10 cellular contexts compared by ENCODE assay signal in genomic region chr3:49787536-49787935, GRCh38. TPM values are rescaled to one million over a fixed set of nuclear protein-coding genes. Genes with fewer than 3 reads are reported as not detected.
DNase-seq lines count a peak whose midpoint lies in the region; ATAC-seq and TF ChIP-seq lines count a peak whose summit lies in the region.
"Had no signal": no experiment of that assay in that cellular context is flagged by ENCODE, and none has a peak within 500 bp of the region (broad histone marks: within the 10 kb centered on the region; RNA-seq: fewer than 3 reads in every experiment).

No MANE protein-coding gene starts in this region.

- H3K27ac Mint-ChIP-seq in activated B cell treated with CpG ODN at 0.5 μM for 24 hours: no peak overlapping the region

- H3K36me3 ChIP-seq in right lobe of liver: no peaks in the 10 kb centered on the region
- H3K36me3 ChIP-seq in stomach: peaks cover 0 to 19% (median 13%) of the 10 kb centered on the region in 4 donors

- no peak for TF ChIP-seq EP300 in stomach (IDR thresholded peaks at IDR 0.05)

- no peaks in the 10 kb centered on the region for H3K27me3 Mint-ChIP-seq in activated B cell treated with CpG ODN at 0.5 μM for 24 hours

- H3K4me1 Mint-ChIP-seq in activated B cell treated with CpG ODN at 0.5 μM for 24 hours: peaks cover 27% of the 10 kb centered on the region

- H3K4me3 ChIP-seq in right lobe of liver: no peak overlapping the region
- peak overlapping the region in 1 of 4 donors; percentile 98 for H3K4me3 ChIP-seq in stomach

- TF ChIP-seq CTCF in activated B cell treated with CpG ODN at 0.5 μM for 24 hours (IDR thresholded peaks at IDR 0.05): no peak
- TF ChIP-seq CTCF in right lobe of liver (IDR thresholded peaks at IDR 0.05): no peak
- TF ChIP-seq CTCF in stomach (IDR thresholded peaks at IDR 0.05): no peak

- peaks cover 14% of the 10 kb centered on the region for H3K36me3 Mint-ChIP-seq in activated B cell treated with CpG ODN at 0.5 μM for 24 hours (ENCODE audit: low read depth)

- no peaks in the 10 kb centered on the region for H3K9me3 Mint-ChIP-seq in activated B cell treated with CpG ODN at 0.5 μM for 24 hours

- intact Hi-C loops in activated B cell treated with CpG ODN at 0.5 μM for 24 hours (cut with micrococcal nuclease): loop anchor here (2.0 to 10.0 kb wide), 3 partner anchors 47 to 1231 kb away; partner anchors contain the start of gene PFKFB4
- intact Hi-C loops in right lobe of liver (cut with DNase I): no loop called here
- intact Hi-C loops in stomach (cut with DNase I; ENCODE audit: low total_unique reads): no loop called here

- H3K9me3 ChIP-seq in right lobe of liver: no peaks in the 10 kb centered on the region
- no peaks in the 10 kb centered on the region for H3K9me3 ChIP-seq in stomach

- DNase-seq in activated T-cell treated with anti-CD3 and anti-CD28 coated beads, Interleukin-2, amount 50 U/mL, for 1 hour: peak; percentile 15
- no peak for DNase-seq in activated T-cell treated with anti-CD3 and anti-CD28 coated beads for 4 hours
- DNase-seq in activated B cell treated with CpG ODN at 0.5 μM for 24 hours: no peak
- no peak for DNase-seq in right lobe of liver
- DNase-seq in stomach: no peak
- no peak for DNase-seq in AG20443 (ENCODE audit: low spot score)

- POLR2A ChIA-PET in activated B cell treated with CpG ODN at 0.5 μM for 24 hours (lab: Charles Lee): interaction anchor here (0.7 to 2.8 kb wide), 7 partner anchors 16 to 447 kb away, joined by 3 to 24 read pairs (median 8); partner anchors contain the start of genes GMPPB, INKA1 and USP4

- peak overlapping the region; percentile 91 for H3K4me3 Mint-ChIP-seq in activated B cell treated with CpG ODN at 0.5 μM for 24 hours

- TF ChIP-seq POLR2A in right lobe of liver (IDR thresholded peaks at IDR 0.05) (no peak), stomach (IDR thresholded peaks at IDR 0.05) (no peak)

- peaks cover 0 to 10% (median 5%) of the 10 kb centered on the region in 4 donors for H3K4me1 ChIP-seq in right lobe of liver
- peaks cover 24 to 40% (median 36%) of the 10 kb centered on the region in 4 donors for H3K4me1 ChIP-seq in stomach

- ATAC-seq in activated B cell treated with CpG ODN at 0.5 μM for 24 hours (ENCODE audit: low read depth) (no peak), right lobe of liver (no peak), GM19463 (IDR thresholded peaks at IDR 0.05; ENCODE audit: unreplicated experiment) (no peak), HG02970 (IDR thresholded peaks at IDR 0.05; ENCODE audit: low FRiP score, unreplicated experiment) (no peak)

- H3K27me3 ChIP-seq in right lobe of liver (no peaks in the 10 kb centered on the region), stomach (no peaks in the 10 kb centered on the region)

- CTCF ChIA-PET in activated B cell treated with CpG ODN at 0.5 μM for 24 hours (lab: Charles Lee): interaction anchor here (1.8 kb wide), 1 partner anchor 51 kb away, joined by 5 read pairs; no protein-coding TSS in a partner anchor

- H3K27ac ChIP-seq in right lobe of liver (peak overlapping the region in 2 of 3 donors; percentile 96), stomach (peak overlapping the region in 3 of 5 donors; percentile 94 to 99 (median 96))

- WGBS in right lobe of liver (ENCODE audit: insufficient coverage, low coverage, low lambda C conversion rate, missing lambda C conversion rate): 77% methylated on average over 4 of the region's 5 CpGs
- 82 to 90% (median 85%) methylated on average over 5 of the region's 5 CpGs for WGBS in stomach, 5 donors

RNA-seq across cellular contexts. Expression of gene IP6K1, which starts 1.2 kb away (rescaled TPM):
- total RNA-seq in activated B cell treated with CpG ODN at 0.5 μM for 24 hours (44.3 and 47.6 TPM in 2 replicates), right lobe of liver (10 to 100 TPM; 12.6 to 19.6 (median 16.2) TPM), stomach (10 to 100 TPM; 16.8 to 68.3 (median 36.4) TPM)
- 10 to 100 TPM in 2 of 3 donors, 1 to 10 TPM in 1; 7.7 to 16.1 (median 11.5) TPM for polyA plus RNA-seq in stomach

RNA-seq across cellular contexts. Expression of gene CDHR4, which starts 12.1 kb away (rescaled TPM):
- not detected in 2 replicates for total RNA-seq in activated B cell treated with CpG ODN at 0.5 μM for 24 hours
- total RNA-seq in right lobe of liver: not detected
- total RNA-seq in stomach: under 1 TPM in 2 of 5 donors, not detected in 3; under 0.01 to 0.73 TPM
- polyA plus RNA-seq in stomach: under 1 TPM in 1 of 3 donors, not detected in 2; 0.18 TPM
- total RNA-seq: frontal cortex had no signal
- polyA plus RNA-seq: AG04450 had no signal

RNA-seq across cellular contexts. Expression of gene INKA1, which starts 15.5 kb away (rescaled TPM):
- total RNA-seq in activated B cell treated with CpG ODN at 0.5 μM for 24 hours (9.4 and 10.0 TPM in 2 replicates), right lobe of liver (1 to 10 TPM in 1 of 6 experiments, under 1 TPM in 5; 0.46 to 1.2 (median 0.73) TPM), stomach (1 to 10 TPM in 3 of 5 donors, not detected in 2; 1.8 to 3.3 (median 2.3) TPM)
- polyA plus RNA-seq in stomach: 10 to 100 TPM in 1 of 3 donors, 1 to 10 TPM in 2; 4.4 to 15.0 (median 5.5) TPM

RNA-seq across cellular contexts. Expression of gene UBA7, which starts 26.2 kb away (rescaled TPM):
- total RNA-seq in activated B cell treated with CpG ODN at 0.5 μM for 24 hours (216 and 237 TPM in 2 replicates), right lobe of liver (10 to 100 TPM; 16.4 to 39.1 (median 28.5) TPM), stomach (100 to 1,000 TPM in 1 of 5 donors, 10 to 100 TPM in 4; 36.2 to 250 (median 76.3) TPM)
- 10 to 100 TPM; 27.2 to 56.2 (median 30.2) TPM for polyA plus RNA-seq in stomach
